23 cellular contexts compared by ENCODE assay signal in genomic region chr4:174435981-174436776, GRCh38.
"Had no signal": no experiment of that assay in that cellular context is flagged by ENCODE, and none has a peak within 500 bp of the region (broad histone marks: within the 10 kb centered on the region; RNA-seq: fewer than 3 reads in every experiment).

No MANE protein-coding gene starts in this region.

- H3K4me3 Mint-ChIP-seq: activated CD8-positive, alpha-beta T cell treated with anti-CD3 and anti-CD28 coated beads, Interleukin-2, amount 10 ng/mL, durations not matched to agents 7 days and 5 days; activated naive CD8-positive, alpha-beta T cell treated with anti-CD3 and anti-CD28 coated beads, Interleukin-2, amount 10 ng/mL, durations not matched to agents 7 days and 5 days; T-helper 17 cell; WTC11 had no signal

- H3K27ac ChIP-seq: adrenal gland had no signal

- H3K27me3 ChIP-seq: adrenal gland had no signal

- H3K4me1 ChIP-seq: adrenal gland had no signal

- H3K27ac Mint-ChIP-seq: activated CD8-positive, alpha-beta T cell treated with anti-CD3 and anti-CD28 coated beads, Interleukin-2, amount 10 ng/mL, durations not matched to agents 7 days and 5 days; activated naive CD8-positive, alpha-beta T cell treated with anti-CD3 and anti-CD28 coated beads, Interleukin-2, amount 10 ng/mL, durations not matched to agents 7 days and 5 days; T-helper 17 cell; WTC11 had no signal

- H3K4me3 ChIP-seq: adrenal gland had no signal

- H3K9me3 ChIP-seq: adrenal gland had no signal

- FAIRE-seq: RCC 7860 had no signal

- H3K4me1 Mint-ChIP-seq: activated naive CD8-positive, alpha-beta T cell treated with anti-CD3 and anti-CD28 coated beads, Interleukin-2, amount 10 ng/mL, durations not matched to agents 7 days and 5 days; T-helper 17 cell had no signal

- ATAC-seq: activated CD8-positive, alpha-beta T cell treated with anti-CD3 and anti-CD28 coated beads, Interleukin-2, amount 10 ng/mL, durations not matched to agents 7 days and 5 days; T-helper 17 cell; WTC11 had no signal

- H3K27me3 Mint-ChIP-seq: activated naive CD8-positive, alpha-beta T cell treated with anti-CD3 and anti-CD28 coated beads, Interleukin-2, amount 10 ng/mL, durations not matched to agents 7 days and 5 days; T-helper 17 cell had no signal

- DNase-seq: activated CD4-positive, alpha-beta T cell treated with anti-CD3 and anti-CD28 coated beads for 48 hours; activated CD4-positive, alpha-beta T cell treated with anti-CD3 and anti-CD28 coated beads, Interleukin-2, amount 50 U/mL, for 4 hours; activated CD4-positive, CD25-positive, alpha-beta regulatory T cell treated with anti-CD3 and anti-CD28 coated beads, Interleukin-2, amount 50 U/mL, for 72 hours; activated CD8-positive, alpha-beta memory T cell treated with anti-CD3 and anti-CD28 coated beads, Interleukin-2, amount 50 U/mL, for 48 hours; activated CD8-positive, alpha-beta T cell treated with anti-CD3 and anti-CD28 coated beads, Interleukin-2, amount 10 ng/mL, durations not matched to agents 7 days and 5 days; activated naive CD4-positive, alpha-beta T cell treated with anti-CD3 and anti-CD28 coated beads, Interleukin-2, amount 50 U/mL, for 16 hours; activated naive CD8-positive, alpha-beta T cell treated with anti-CD3 and anti-CD28 coated beads, Interleukin-2, amount 10 ng/mL, durations not matched to agents 7 days and 5 days; activated T-cell treated with anti-CD3 and anti-CD28 coated beads, Interleukin-2, amount 50 U/mL, for 1 hour; adrenal gland; anterior cingulate cortex; Karpas-422; NCI-H146; NCI-H187 treated with DMSO at 0.1 percent for 48 hours; NCI-H2081 treated with DMSO at 0.1 percent for 48 hours; NCI-H2171 treated with DMSO at 0.1 percent for 48 hours; NCI-H345; NCI-H510A; NCI-H526 treated with DMSO at 0.1 percent for 48 hours; SHP77 treated with DMSO at 0.1 percent for 48 hours; T-helper 17 cell; T-helper 9 cell had no signal

- H3K36me3 ChIP-seq: adrenal gland had no signal

- H3K36me3 Mint-ChIP-seq: activated naive CD8-positive, alpha-beta T cell treated with anti-CD3 and anti-CD28 coated beads, Interleukin-2, amount 10 ng/mL, durations not matched to agents 7 days and 5 days had no signal

- H3K9me3 Mint-ChIP-seq: activated naive CD8-positive, alpha-beta T cell treated with anti-CD3 and anti-CD28 coated beads, Interleukin-2, amount 10 ng/mL, durations not matched to agents 7 days and 5 days had no signal
